ENCODE assay signal across 8 cellular contexts in genomic region chr3:5187152-5187919, GRCh38. TPM values are rescaled to one million over a fixed set of nuclear protein-coding genes. Genes with fewer than 3 reads are reported as not detected.
A peak's percentile ranks its signal among the peaks of the same experiment; 100 is the strongest.
DNase-seq lines count a peak whose midpoint lies in the region; ATAC-seq and TF ChIP-seq lines count a peak whose summit lies in the region.

EDEM1 (plus strand) TSS chr3:5187707; CDS start chr3:5187806, 99 bp downstream.

- peaks cover under 1% of the 10 kb centered on the region for H3K36me3 ChIP-seq in right atrium auricular region
- peaks cover 0 to 11% of the 10 kb centered on the region in 2 donors for H3K36me3 ChIP-seq in psoas muscle (ENCODE audit: insufficient read depth in 1 of 2, low read depth in 1 of 2)
- peaks cover 1% of the 10 kb centered on the region for H3K36me3 ChIP-seq in urinary bladder (ENCODE audit: insufficient read depth)

- no peaks in the 10 kb centered on the region for H3K27me3 ChIP-seq in right atrium auricular region
- no peaks in the 10 kb centered on the region for H3K27me3 ChIP-seq in psoas muscle (ENCODE audit: insufficient read depth in 3 of 3, low read length in 2 of 3)

- WGBS in psoas muscle, 3 donors, result 0 to 1% (median 0%) methylated on average over 57 to 78 of the region's 78 CpGs
- under 1% methylated on average over 78 of the region's 78 CpGs for WGBS in urinary bladder

- ATAC-seq in GM18498 (IDR thresholded peaks at IDR 0.05; ENCODE audit: unreplicated experiment) (peak; percentile 86), HG02798 (IDR thresholded peaks at IDR 0.05; ENCODE audit: poor library complexity, unreplicated experiment) (peak; percentile 85), psoas muscle (peak; percentile 93 to 97 (median 96))

- DNase-seq in NCI-H1417 treated with DMSO at 0.1 percent for 48 hours (lab: John Stamatoyannopoulos, UW) (peak; percentile 17), T-helper 2 cell (peak; percentile 87 to 97 (median 94)), right atrium auricular region (ENCODE audit: low spot score) (peak; percentile 95), psoas muscle (peak; percentile 95 to 97)

- H3K27ac ChIP-seq in angular gyrus (ENCODE audit: low read depth, low read length) (peak within 1 kb of the TSS; percentile 80), right atrium auricular region (peak within 1 kb of the TSS; percentile 95 to 97), psoas muscle (peak within 1 kb of the TSS; percentile 94), urinary bladder (ENCODE audit: low read depth) (peak within 1 kb of the TSS; percentile 92)

- intact Hi-C loops in psoas muscle (cut with DNase I), result loop anchor here (1.0 to 5.0 kb wide), 3 partner anchors 45 to 65 kb away; partner anchors contain the start of gene ARL8B (in 2 of the 2)

- H3K9me3 ChIP-seq in right atrium auricular region (no peaks in the 10 kb centered on the region), psoas muscle (no peaks in the 10 kb centered on the region)

- peak within 1 kb of the TSS; percentile 95 to 100 for H3K4me3 ChIP-seq in right atrium auricular region
- peak within 1 kb of the TSS; percentile 92 for H3K4me3 ChIP-seq in psoas muscle
- peak within 1 kb of the TSS; percentile 94 for H3K4me3 ChIP-seq in urinary bladder (ENCODE audit: low read depth, low read length)

- TF ChIP-seq CTCF in right atrium auricular region (IDR thresholded peaks at IDR 0.05) (no peak), psoas muscle (IDR thresholded peaks at IDR 0.05) (no peak)

- H3K4me1 ChIP-seq in right atrium auricular region (peaks cover 0 to 39% of the 10 kb centered on the region in 2 donors), psoas muscle (peaks cover 27% of the 10 kb centered on the region), urinary bladder (ENCODE audit: insufficient read depth) (peaks cover 2% of the 10 kb centered on the region)

RNA-seq across cellular contexts. Expression of gene EDEM1, which starts in this region (rescaled TPM):
- 10 to 100 TPM in 1 of 2 donors, 1 to 10 TPM in 1; 8.1 to 11.2 TPM for total RNA-seq in right atrium auricular region
- 10 to 100 TPM in 1 of 4 donors, 1 to 10 TPM in 3; 5.5 to 11.7 (median 6.5) TPM for total RNA-seq in psoas muscle
- 1 to 10 TPM; 2.6 to 6.4 (median 5.4) TPM for polyA plus RNA-seq in psoas muscle
- total RNA-seq in urinary bladder, result 15.9 TPM
- 13.6 TPM for polyA plus RNA-seq in urinary bladder

Comparison
In these comparisons a context has a peak if more than half of its experiments do, and no peak if none do; other contexts are left out.
1. Peak in every context shown above with its lines: DNase-seq, ATAC-seq, H3K4me3 ChIP-seq and H3K27ac ChIP-seq.
2. DNase-seq: peak in every context shown above with its lines; median percentile 96 in psoas muscle; 95 in right atrium auricular region; 94 in T-helper 2 cell; 17 in NCI-H1417 treated with DMSO at 0.1 percent for 48 hours.